1 cellular context compared by ENCODE assay signal in the genomic region with DNA sequence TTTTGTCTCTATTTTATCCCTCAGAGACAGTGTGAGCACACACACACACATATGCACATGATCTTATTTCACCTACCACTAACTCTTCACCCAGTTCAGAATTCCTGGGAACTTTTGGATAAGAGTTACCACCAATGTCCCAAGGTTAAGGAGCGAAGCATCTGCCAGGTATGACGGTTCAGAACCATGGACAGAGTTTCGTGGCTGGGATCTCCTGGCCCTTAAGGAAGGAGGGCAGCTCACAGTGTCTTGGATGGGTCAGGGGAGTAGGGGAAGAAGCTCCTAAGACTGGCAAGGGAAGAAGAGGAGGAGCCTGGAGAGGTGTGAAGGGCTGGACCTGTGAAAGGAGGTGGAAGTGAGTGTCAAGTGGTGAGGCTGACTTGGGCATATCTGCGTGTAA.
TF ChIP-seq lines count a peak whose summit lies in the region.

No MANE protein-coding gene starts in this region.

TF ChIP-seq in HCT116, 20 proteins besides CTCF, POLR2A, EP300 and RAD21 (continued from another document):
- TF ChIP-seq, protein P1, sequence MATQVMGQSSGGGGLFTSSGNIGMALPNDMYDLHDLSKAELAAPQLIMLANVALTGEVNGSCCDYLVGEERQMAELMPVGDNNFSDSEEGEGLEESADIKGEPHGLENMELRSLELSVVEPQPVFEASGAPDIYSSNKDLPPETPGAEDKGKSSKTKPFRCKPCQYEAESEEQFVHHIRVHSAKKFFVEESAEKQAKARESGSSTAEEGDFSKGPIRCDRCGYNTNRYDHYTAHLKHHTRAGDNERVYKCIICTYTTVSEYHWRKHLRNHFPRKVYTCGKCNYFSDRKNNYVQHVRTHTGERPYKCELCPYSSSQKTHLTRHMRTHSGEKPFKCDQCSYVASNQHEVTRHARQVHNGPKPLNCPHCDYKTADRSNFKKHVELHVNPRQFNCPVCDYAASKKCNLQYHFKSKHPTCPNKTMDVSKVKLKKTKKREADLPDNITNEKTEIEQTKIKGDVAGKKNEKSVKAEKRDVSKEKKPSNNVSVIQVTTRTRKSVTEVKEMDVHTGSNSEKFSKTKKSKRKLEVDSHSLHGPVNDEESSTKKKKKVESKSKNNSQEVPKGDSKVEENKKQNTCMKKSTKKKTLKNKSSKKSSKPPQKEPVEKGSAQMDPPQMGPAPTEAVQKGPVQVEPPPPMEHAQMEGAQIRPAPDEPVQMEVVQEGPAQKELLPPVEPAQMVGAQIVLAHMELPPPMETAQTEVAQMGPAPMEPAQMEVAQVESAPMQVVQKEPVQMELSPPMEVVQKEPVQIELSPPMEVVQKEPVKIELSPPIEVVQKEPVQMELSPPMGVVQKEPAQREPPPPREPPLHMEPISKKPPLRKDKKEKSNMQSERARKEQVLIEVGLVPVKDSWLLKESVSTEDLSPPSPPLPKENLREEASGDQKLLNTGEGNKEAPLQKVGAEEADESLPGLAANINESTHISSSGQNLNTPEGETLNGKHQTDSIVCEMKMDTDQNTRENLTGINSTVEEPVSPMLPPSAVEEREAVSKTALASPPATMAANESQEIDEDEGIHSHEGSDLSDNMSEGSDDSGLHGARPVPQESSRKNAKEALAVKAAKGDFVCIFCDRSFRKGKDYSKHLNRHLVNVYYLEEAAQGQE (IDR thresholded peaks at IDR 0.05; ENCODE audit: low read depth) = peak; percentile 71
- no peak for TF ChIP-seq CEBPB (IDR thresholded peaks at IDR 0.05; ENCODE audit: low read depth)
- no peak for TF ChIP-seq EGR1 (IDR thresholded peaks at IDR 0.05; ENCODE audit: low read depth)
- no peak for TF ChIP-seq EZH2 (IDR thresholded peaks at IDR 0.05)
- no peak for TF ChIP-seq ELF1 (IDR thresholded peaks at IDR 0.05; ENCODE audit: borderline replicate concordance, low read depth)
